In the genomic region with DNA sequence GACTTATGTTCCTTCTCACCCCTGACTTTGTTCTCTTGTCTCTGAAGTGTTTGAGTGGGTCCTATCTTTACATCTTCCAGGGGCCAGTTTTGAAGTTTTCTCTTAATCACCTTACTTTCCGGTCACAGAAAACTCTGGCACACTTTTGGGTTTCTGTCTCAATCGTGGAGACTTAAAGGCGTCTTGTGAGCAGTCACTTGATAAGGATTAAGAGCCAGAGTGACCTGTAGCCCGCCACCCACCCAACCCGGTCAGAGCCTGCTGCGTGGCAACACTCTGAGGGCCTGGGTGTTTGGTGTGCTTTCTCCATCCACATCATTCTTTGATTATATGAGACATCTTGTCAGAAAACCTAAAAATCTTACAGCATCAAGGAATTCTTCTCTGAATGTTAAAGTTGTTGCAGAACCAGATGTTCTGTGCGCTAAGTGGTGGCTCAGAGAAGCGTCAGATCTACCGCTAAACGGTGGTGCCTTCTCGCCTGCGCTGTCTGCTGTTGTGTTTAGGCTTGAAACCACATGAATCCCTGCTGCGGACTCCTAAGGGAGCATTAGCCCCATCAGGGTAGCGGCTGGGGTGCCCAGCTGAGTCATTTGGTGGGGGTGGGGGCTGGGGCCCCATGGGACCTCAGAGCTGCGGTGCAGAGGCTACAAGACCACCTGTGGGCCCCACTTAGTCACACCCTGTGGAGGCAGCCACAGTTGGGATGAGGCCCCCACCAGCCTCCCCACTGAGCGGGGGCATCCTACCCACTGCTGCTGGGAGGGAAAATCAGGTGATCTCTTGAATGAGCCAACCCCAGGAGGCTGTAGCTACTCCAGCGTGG, we compare ENCODE assay signal across 17 cellular contexts.
A peak's percentile ranks its signal among the peaks of the same experiment; 100 is the strongest.
DNase-seq lines count a peak whose midpoint lies in the region; ATAC-seq and TF ChIP-seq lines count a peak whose summit lies in the region.
"Had no signal": no experiment of that assay in that cellular context is flagged by ENCODE, and none has a peak within 500 bp of the region (broad histone marks: within the 10 kb centered on the region; RNA-seq: fewer than 3 reads in every experiment).

No MANE protein-coding gene starts in this region.

- no peak overlapping the region for H3K9ac ChIP-seq in duodenal mucosa (ENCODE audit: low read depth in 1 of 2, low read length in 2 of 2)

- H3K36me3 ChIP-seq in HEK293 (ENCODE audit: control insufficient read depth in 2 of 2, insufficient read depth in 1 of 2, low read length in 2 of 2) (peaks cover 0 to 30% of the 10 kb centered on the region in 2 experiments; a peak in 1 of 3 replicates), duodenal mucosa (ENCODE audit: control insufficient read depth in 1 of 2, insufficient read depth in 2 of 2, low read length in 2 of 2) (peaks cover 0 to 6% of the 10 kb centered on the region in 2 donors), vagina (peaks cover 0 to 28% of the 10 kb centered on the region in 2 donors)
- H3K36me3 ChIP-seq: ovary had no signal

- peak; percentile 86 for DNase-seq in activated CD8-positive, alpha-beta T cell treated with anti-CD3 and anti-CD28 coated beads for 36 hours
- peak; percentile 77 to 79 for DNase-seq in stimulated activated CD8-positive, alpha-beta memory T cell treated with anti-CD3 and anti-CD28 coated beads, Interleukin-15, amount 100 ng/mL, for 48 hours (ENCODE audit: low read depth in 2 of 2)
- DNase-seq in NCI-H510A treated with DMSO at 0.1 percent for 48 hours (lab: John Stamatoyannopoulos, UW) (no peak), vagina (ENCODE audit: extremely low spot score in 2 of 2) (no peak)
- DNase-seq: activated B cell treated with CpG ODN at 0.5 μM for 24 hours, amygdala, cortex of kidney, NCI-H2107, ovary, spleen, stomach had no signal

- CTCF ChIA-PET in HEK293 (lab: Yijun Ruan, JAX): no interaction called here
- CTCF ChIA-PET in activated CD8-positive, alpha-beta T cell treated with anti-CD3 and anti-CD28 coated beads for 36 hours (lab: Charles Lee): interaction anchor here (0.7 to 2.7 kb wide), 10 partner anchors 11 to 221 kb away, joined by 3 to 37 read pairs (median 6); a partner anchor contains a TSS

- peaks cover 93% of the 10 kb centered on the region for H3K36me3 Mint-ChIP-seq in activated CD8-positive, alpha-beta T cell treated with anti-CD3 and anti-CD28 coated beads for 36 hours (ENCODE audit: low read depth)

- H3K27ac ChIP-seq in HEK293 (ENCODE audit: extremely low read depth, low read depth, low read length): no peak overlapping the region
- peak overlapping the region; percentile 3 for H3K27ac ChIP-seq in duodenal mucosa (ENCODE audit: low read depth, low read length)
- H3K27ac ChIP-seq in vagina: no peak overlapping the region
- H3K27ac ChIP-seq: ovary, SK-N-MC had no signal

- no peak for TF ChIP-seq CTCF in HEK293 (tag by site-specific recombination; IDR thresholded peaks at IDR 0.05)
- TF ChIP-seq CTCF in activated CD8-positive, alpha-beta T cell treated with anti-CD3 and anti-CD28 coated beads for 36 hours (IDR thresholded peaks at IDR 0.05): no peak
- no peak for TF ChIP-seq CTCF in vagina (IDR thresholded peaks at IDR 0.05)

- no peak for TF ChIP-seq POLR2A in vagina (IDR thresholded peaks at IDR 0.05)

- peak overlapping the region; percentile 42 for H3K4me3 Mint-ChIP-seq in activated CD8-positive, alpha-beta T cell treated with anti-CD3 and anti-CD28 coated beads for 36 hours
- H3K4me3 Mint-ChIP-seq: activated B cell treated with CpG ODN at 0.5 μM for 24 hours, memory B cell had no signal

- H3K9me3 ChIP-seq in HEK293 (ENCODE audit: control insufficient read depth, insufficient read depth, low read depth, low read length) (no peaks in the 10 kb centered on the region), duodenal mucosa (ENCODE audit: control insufficient read depth in 1 of 2, low read length in 2 of 2) (no peaks in the 10 kb centered on the region), vagina (no peaks in the 10 kb centered on the region)
- H3K9me3 ChIP-seq: ovary had no signal

- peak; percentile 31 for ATAC-seq in activated CD8-positive, alpha-beta T cell treated with anti-CD3 and anti-CD28 coated beads for 36 hours
- ATAC-seq in GM19397 (IDR thresholded peaks at IDR 0.05; ENCODE audit: unreplicated experiment) (no peak), SK-N-SH treated with all-trans-retinoic acid at 6 μM for 48 hours (no peak)

- POLR2A ChIA-PET in HEK293 (lab: Yijun Ruan, JAX): no interaction called here
- POLR2A ChIA-PET in activated CD8-positive, alpha-beta T cell treated with anti-CD3 and anti-CD28 coated beads for 36 hours (lab: Charles Lee): interaction anchor here (0.5 to 4.4 kb wide), 15 partner anchors 10 to 374 kb away, joined by 3 to 60 read pairs (median 8); a partner anchor contains a TSS

- H3K27ac Mint-ChIP-seq in activated CD8-positive, alpha-beta T cell treated with anti-CD3 and anti-CD28 coated beads for 36 hours: peak overlapping the region; percentile 100
- H3K27ac Mint-ChIP-seq: activated B cell treated with CpG ODN at 0.5 μM for 24 hours, memory B cell had no signal

- H3K27me3 ChIP-seq in duodenal mucosa (ENCODE audit: control insufficient read depth in 1 of 2, insufficient read depth in 2 of 2, low read length in 2 of 2) (no peaks in the 10 kb centered on the region), vagina (no peaks in the 10 kb centered on the region)
- H3K27me3 ChIP-seq: ovary, spleen, stomach had no signal

- intact Hi-C loops in activated CD8-positive, alpha-beta T cell treated with anti-CD3 and anti-CD28 coated beads for 36 hours (cut with micrococcal nuclease): loop anchor here (5.0 to 10.0 kb wide), 2 partner anchors 78 to 84 kb away; no protein-coding TSS in a partner anchor
- intact Hi-C loops in vagina (cut with DNase I): no loop called here

- no peaks in the 10 kb centered on the region for H3K4me1 ChIP-seq in HEK293 (ENCODE audit: control insufficient read depth, insufficient read depth, low read length)
- H3K4me1 ChIP-seq in duodenal mucosa (ENCODE audit: control insufficient read depth in 1 of 2, insufficient read depth in 2 of 2, low read length in 2 of 2): peaks cover 15 to 17% of the 10 kb centered on the region in 2 donors
- peaks cover 16% of the 10 kb centered on the region for H3K4me1 ChIP-seq in vagina

- peaks cover 10% of the 10 kb centered on the region for H3K9me3 Mint-ChIP-seq in activated CD8-positive, alpha-beta T cell treated with anti-CD3 and anti-CD28 coated beads for 36 hours
- H3K9me3 Mint-ChIP-seq: activated B cell treated with CpG ODN at 0.5 μM for 24 hours, memory B cell had no signal

- H3K27me3 Mint-ChIP-seq in activated CD8-positive, alpha-beta T cell treated with anti-CD3 and anti-CD28 coated beads for 36 hours: no peaks in the 10 kb centered on the region
- H3K27me3 Mint-ChIP-seq: activated B cell treated with CpG ODN at 0.5 μM for 24 hours, memory B cell had no signal

- no peak overlapping the region for H3K4me3 ChIP-seq in HEK293 (ENCODE audit: low read depth, low read length)
- H3K4me3 ChIP-seq in duodenal mucosa (ENCODE audit: low read depth in 1 of 2, low read length in 2 of 2): no peak overlapping the region
- no peak overlapping the region for H3K4me3 ChIP-seq in vagina
- H3K4me3 ChIP-seq: ovary, SK-N-MC, spleen, stomach had no signal

- H3K4me1 Mint-ChIP-seq in activated CD8-positive, alpha-beta T cell treated with anti-CD3 and anti-CD28 coated beads for 36 hours (ENCODE audit: low read depth): peaks cover 63% of the 10 kb centered on the region

TF ChIP-seq in HEK293, 187 proteins besides CTCF, POLR2A, EP300 and RAD21:
- TF ChIP-seq ZNF248 (tag by site-specific recombination; IDR thresholded peaks at IDR 0.05) (no peak), GLIS1 (tag by site-specific recombination; IDR thresholded peaks at IDR 0.05) (peak; percentile 87), ZIC2 (tag by site-specific recombination; IDR thresholded peaks at IDR 0.05) (peak; percentile 99)

TF ChIP-seq in SK-N-SH treated with all-trans-retinoic acid at 6 μM for 48 hours, 23 proteins besides CTCF, POLR2A, EP300 and RAD21 (continues in another document):
- TF ChIP-seq GLIS3 (CRISPR knock-in tag; IDR thresholded peaks at IDR 0.05): no peak
- TF ChIP-seq ZNF565 (CRISPR knock-in tag; conservative IDR thresholded peaks at IDR 0.05; ENCODE audit: low read depth): no peak
- TF ChIP-seq, protein P1, sequence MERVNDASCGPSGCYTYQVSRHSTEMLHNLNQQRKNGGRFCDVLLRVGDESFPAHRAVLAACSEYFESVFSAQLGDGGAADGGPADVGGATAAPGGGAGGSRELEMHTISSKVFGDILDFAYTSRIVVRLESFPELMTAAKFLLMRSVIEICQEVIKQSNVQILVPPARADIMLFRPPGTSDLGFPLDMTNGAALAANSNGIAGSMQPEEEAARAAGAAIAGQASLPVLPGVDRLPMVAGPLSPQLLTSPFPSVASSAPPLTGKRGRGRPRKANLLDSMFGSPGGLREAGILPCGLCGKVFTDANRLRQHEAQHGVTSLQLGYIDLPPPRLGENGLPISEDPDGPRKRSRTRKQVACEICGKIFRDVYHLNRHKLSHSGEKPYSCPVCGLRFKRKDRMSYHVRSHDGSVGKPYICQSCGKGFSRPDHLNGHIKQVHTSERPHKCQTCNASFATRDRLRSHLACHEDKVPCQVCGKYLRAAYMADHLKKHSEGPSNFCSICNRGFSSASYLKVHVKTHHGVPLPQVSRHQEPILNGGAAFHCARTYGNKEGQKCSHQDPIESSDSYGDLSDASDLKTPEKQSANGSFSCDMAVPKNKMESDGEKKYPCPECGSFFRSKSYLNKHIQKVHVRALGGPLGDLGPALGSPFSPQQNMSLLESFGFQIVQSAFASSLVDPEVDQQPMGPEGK (CRISPR knock-in tag; IDR thresholded peaks at IDR 0.05; ENCODE audit: borderline replicate concordance): no peak
- no peak for TF ChIP-seq ZFP3 (CRISPR knock-in tag; IDR thresholded peaks at IDR 0.05)
- TF ChIP-seq OSR1 (CRISPR knock-in tag; IDR thresholded peaks at IDR 0.05): no peak
- no peak for TF ChIP-seq BACH2 (CRISPR knock-in tag; IDR thresholded peaks at IDR 0.05; ENCODE audit: borderline replicate concordance)
- TF ChIP-seq ISL1 (CRISPR knock-in tag; IDR thresholded peaks at IDR 0.05): no peak
- no peak for TF ChIP-seq ZC3H10 (CRISPR knock-in tag; IDR thresholded peaks at IDR 0.05)
- no peak for TF ChIP-seq ZNF70 (CRISPR knock-in tag; IDR thresholded peaks at IDR 0.05)
- TF ChIP-seq, protein P2, sequence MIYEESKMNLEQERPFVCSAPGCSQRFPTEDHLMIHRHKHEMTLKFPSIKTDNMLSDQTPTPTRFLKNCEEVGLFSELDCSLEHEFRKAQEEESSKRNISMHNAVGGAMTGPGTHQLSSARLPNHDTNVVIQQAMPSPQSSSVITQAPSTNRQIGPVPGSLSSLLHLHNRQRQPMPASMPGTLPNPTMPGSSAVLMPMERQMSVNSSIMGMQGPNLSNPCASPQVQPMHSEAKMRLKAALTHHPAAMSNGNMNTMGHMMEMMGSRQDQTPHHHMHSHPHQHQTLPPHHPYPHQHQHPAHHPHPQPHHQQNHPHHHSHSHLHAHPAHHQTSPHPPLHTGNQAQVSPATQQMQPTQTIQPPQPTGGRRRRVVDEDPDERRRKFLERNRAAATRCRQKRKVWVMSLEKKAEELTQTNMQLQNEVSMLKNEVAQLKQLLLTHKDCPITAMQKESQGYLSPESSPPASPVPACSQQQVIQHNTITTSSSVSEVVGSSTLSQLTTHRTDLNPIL (CRISPR knock-in tag; IDR thresholded peaks at IDR 0.05; ENCODE audit: low read depth): no peak

Comparison
In these comparisons a context has a peak if more than half of its experiments do, and no peak if none do; other contexts are left out.
1. DNase-seq: peak in activated CD8-positive, alpha-beta T cell treated with anti-CD3 and anti-CD28 coated beads for 36 hours (single experiment) and stimulated activated CD8-positive, alpha-beta memory T cell treated with anti-CD3 and anti-CD28 coated beads, Interleukin-15, amount 100 ng/mL, for 48 hours (2 of 2); none in NCI-H510A treated with DMSO at 0.1 percent for 48 hours (single experiment) and vagina (0 of 2).